16 cellular contexts compared by ENCODE assay signal in genomic region chr11:28049338-28050216, GRCh38. TPM values are rescaled to one million over a fixed set of nuclear protein-coding genes. Genes with fewer than 3 reads are reported as not detected.
DNase-seq lines count a peak whose midpoint lies in the region; ATAC-seq, FAIRE-seq and TF ChIP-seq lines count a peak whose summit lies in the region.
"Had no signal": no experiment of that assay in that cellular context is flagged by ENCODE, and none has a peak within 500 bp of the region (broad histone marks: within the 10 kb centered on the region; RNA-seq: fewer than 3 reads in every experiment).

No MANE protein-coding gene starts in this region.

- H3K9ac ChIP-seq in HCT116 (ENCODE audit: low read length) = peak overlapping the region; percentile 29; the same call in 1 of the 2 replicates

- DNase-seq in HCT116 (ENCODE audit: low read depth, low spot score) (peak; percentile 76), NCI-H226 (peak; percentile 82), retinal pigment epithelial cell (ENCODE audit: low read depth) (peak; percentile 52), SKM-1 (lab: John Stamatoyannopoulos, UW; ENCODE audit: unreplicated experiment) (no peak), Right ventricle myocardium inferior (ENCODE audit: missing footprints) (no peak), NCI-H2107 (lab: John Stamatoyannopoulos, UW) (no peak)
- DNase-seq: activated CD8-positive, alpha-beta T cell treated with anti-CD3 and anti-CD28 coated beads, Interleukin-2, amount 10 ng/mL, durations not matched to agents 7 days and 5 days; activated naive CD4-positive, alpha-beta T cell treated with Interleukin-2 at 50 U/mL for 16 hours; naive thymus-derived CD8-positive, alpha-beta T cell; NCI-H2081; T-helper 9 cell had no signal

- peak; percentile 12 for FAIRE-seq in endometrium (lab: Jason Lieb, UNC)
- FAIRE-seq: GM12892, H1 had no signal

- no peak overlapping the region for H2AFZ ChIP-seq in HCT116 (ENCODE audit: low read depth, low read length, poor library complexity, severe bottlenecking)
- H2AFZ ChIP-seq: PC-9 had no signal

- POLR2A ChIA-PET in HCT116 (lab: Charles Lee) = no interaction called here

- intact Hi-C loops in HCT116 (cut with micrococcal nuclease) (no loop called here), Right ventricle myocardium inferior (cut with DNase I) (no loop called here)

- H3K4me2 ChIP-seq in HCT116 (ENCODE audit: low read length) = peak overlapping the region; percentile 67
- H3K4me2 ChIP-seq: PC-9 had no signal

- H3K27me3 ChIP-seq in HCT116 (ENCODE audit: insufficient read depth, low read length) = no peaks in the 10 kb centered on the region

- RAD21 ChIA-PET in HCT116 (lab: Charles Lee; ENCODE audit: low non-redundant PET in 1 of 2, low total read pairs in 2 of 2, uncharacterized antibody in 2 of 2, unreplicated experiment in 2 of 2) = no interaction called here

- no peaks in the 10 kb centered on the region for H4K20me1 ChIP-seq in HCT116 (ENCODE audit: insufficient read depth)

- peaks cover 46 to 59% of the 10 kb centered on the region in 2 experiments for H3K4me1 ChIP-seq in HCT116 (ENCODE audit: control insufficient read depth in 1 of 2, insufficient read depth in 2 of 2, low read length in 2 of 2)

- BruUV-seq in HCT116 (replicated peaks; lab: Mats Ljungman, UMichigan) = no TSS peak

- H3K9me3 ChIP-seq in HCT116 (ENCODE audit: control insufficient read depth in 1 of 2, insufficient read depth in 1 of 2, low read depth in 1 of 2, low read length in 2 of 2) = no peaks in the 10 kb centered on the region

- H3K27ac ChIP-seq in HCT116 (ENCODE audit: low read depth, low read length) = peak overlapping the region; percentile 75; the same call in 1 of the 2 replicates
- H3K27ac ChIP-seq: PC-9 had no signal

- H3K4me3 ChIP-seq in HCT116 (replicated peaks in 1 of 2; ENCODE audit: low read depth in 1 of 2, low read length in 2 of 2) (peak overlapping the region in 1 of 2 experiments; percentile 23; a peak in 1 of 4 replicates), retinal pigment epithelial cell (ENCODE audit: low read length) (no peak overlapping the region)
- H3K4me3 ChIP-seq: PC-9 had no signal

- TF ChIP-seq CTCF in HCT116 (IDR thresholded peaks at IDR 0.05 in 2 of 3, conservative IDR thresholded peaks at IDR 0.05 in 1 of 3; ENCODE audit: borderline replicate concordance in 1 of 3, insufficient read depth in 1 of 3, low read depth in 2 of 3, low read length in 2 of 3) (no peak), retinal pigment epithelial cell (conservative IDR thresholded peaks at IDR 0.05; ENCODE audit: low read depth, low read length) (no peak)

- peaks cover 27% of the 10 kb centered on the region for H3K79me2 ChIP-seq in HCT116 (ENCODE audit: insufficient read depth, low read length)

- no peak for TF ChIP-seq RAD21 in HCT116 (IDR thresholded peaks at IDR 0.05; ENCODE audit: low read depth)

- ATAC-seq in HCT116 (peak; percentile 88), Right ventricle myocardium inferior (no peak)
- ATAC-seq: activated CD8-positive, alpha-beta T cell treated with anti-CD3 and anti-CD28 coated beads, Interleukin-2, amount 10 ng/mL, durations not matched to agents 7 days and 5 days; left lobe of liver; naive thymus-derived CD8-positive, alpha-beta T cell had no signal

- no peaks in the 10 kb centered on the region for H3K36me3 ChIP-seq in HCT116 (ENCODE audit: control insufficient read depth in 1 of 2, insufficient read depth in 2 of 2, low read length in 2 of 2)

- no peaks in the 10 kb centered on the region for H3K9me2 ChIP-seq in HCT116 (ENCODE audit: insufficient read depth)

- CTCF ChIA-PET in HCT116 (lab: Charles Lee) = no interaction called here

- TF ChIP-seq POLR2A in HCT116 (IDR thresholded peaks at IDR 0.05; ENCODE audit: borderline replicate concordance, extremely low read depth, insufficient read depth, insufficient read length) = no peak

TF ChIP-seq in HCT116, 20 proteins besides CTCF, POLR2A, EP300 and RAD21:
- TF ChIP-seq ZBTB33 (IDR thresholded peaks at IDR 0.05; ENCODE audit: extremely low read depth, insufficient replicate concordance, low read length) (no peak), FOSL1 (IDR thresholded peaks at IDR 0.05; ENCODE audit: low read depth) (peak; percentile 54; the same call in 1 of the 2 replicates), TCF7L2 (IDR thresholded peaks at IDR 0.05; ENCODE audit: borderline replicate concordance, extremely low read depth, insufficient read depth, insufficient read length) (peak; percentile 90), JUND (IDR thresholded peaks at IDR 0.05) (peak; percentile 51), CEBPB (IDR thresholded peaks at IDR 0.05; ENCODE audit: low read depth) (no peak), SRF (IDR thresholded peaks at IDR 0.05; ENCODE audit: low read depth) (no peak), SP1 (IDR thresholded peaks at IDR 0.05; ENCODE audit: low read depth) (peak; percentile 53; the same call in 1 of the 2 replicates), CBX3 (IDR thresholded peaks at IDR 0.05; ENCODE audit: low read depth) (no peak)

RNA-seq across cellular contexts. Expression of gene KIF18A, which starts 58.4 kb away (rescaled TPM):
- total RNA-seq in HCT116 (2021; ENCODE audit: unreplicated experiment) (50.7 TPM), Right ventricle myocardium inferior (0.08 TPM)
- polyA plus RNA-seq in HCT116 (2012) = 10.4 and 15.1 TPM in 2 replicates

RNA-seq across cellular contexts. Expression of gene METTL15, which starts 58.6 kb away (rescaled TPM):
- total RNA-seq in HCT116 (2021; ENCODE audit: unreplicated experiment) = 25.3 TPM
- polyA plus RNA-seq in HCT116 (2012) = 5.7 and 7.2 TPM in 2 replicates
- total RNA-seq in Right ventricle myocardium inferior = 9.4 TPM

Comparison
In these comparisons a context has a peak if more than half of its experiments do, and no peak if none do; other contexts are left out.
1. DNase-seq: peak in HCT116 (single experiment), NCI-H226 (single experiment) and retinal pigment epithelial cell (single experiment); none in SKM-1 (single experiment), Right ventricle myocardium inferior (single experiment) and NCI-H2107 (single experiment).
2. RNA of gene KIF18A, which starts 58.4 kb away (total RNA-seq): 50.7 TPM in HCT116 (single experiment); 0.08 TPM in Right ventricle myocardium inferior (single experiment); every median in the first group is over 10 times any median in the second.